Comparison of ENCODE assay signal across 9 cellular contexts in genomic region chr2:99881901-99882591, GRCh38.
DNase-seq lines count a peak whose midpoint lies in the region; TF ChIP-seq lines count a peak whose summit lies in the region.
"Had no signal": no experiment of that assay in that cellular context is flagged by ENCODE, and none has a peak within 500 bp of the region (broad histone marks: within the 10 kb centered on the region; RNA-seq: fewer than 3 reads in every experiment).

No MANE protein-coding gene starts in this region.

- no peaks in the 10 kb centered on the region for H3K36me3 Mint-ChIP-seq in activated CD4-positive, alpha-beta T cell treated with anti-CD3 and anti-CD28 coated beads, Interleukin-2, amount 10 ng/mL, durations not matched to agents 24 days and 14 days (ENCODE audit: low read depth)

- H3K79me2 ChIP-seq in trophoblast cell (ENCODE audit: control insufficient read depth, insufficient read depth, low read length, poor library complexity) = no peaks in the 10 kb centered on the region

- no peaks in the 10 kb centered on the region for H3K9me3 Mint-ChIP-seq in activated CD4-positive, alpha-beta T cell treated with anti-CD3 and anti-CD28 coated beads, Interleukin-2, amount 10 ng/mL, durations not matched to agents 24 days and 14 days

- H3K4me3 ChIP-seq in epithelial cell of proximal tubule (ENCODE audit: low read depth, low read length) = no peak overlapping the region
- no peak overlapping the region for H3K4me3 ChIP-seq in trophoblast cell (ENCODE audit: low read depth, low read length)
- H3K4me3 ChIP-seq: dorsolateral prefrontal cortex had no signal

- peak overlapping the region; percentile 15 for H3K4me2 ChIP-seq in trophoblast cell (ENCODE audit: low read length)

- no peak overlapping the region for H2BK12ac ChIP-seq in trophoblast cell (ENCODE audit: low read length)

- no peak overlapping the region for H3K27ac ChIP-seq in trophoblast cell (ENCODE audit: low read depth, low read length)

- H3K23ac ChIP-seq in trophoblast cell (ENCODE audit: low read length) = no peak overlapping the region

- no peak overlapping the region for H3K4me3 Mint-ChIP-seq in activated CD4-positive, alpha-beta T cell treated with anti-CD3 and anti-CD28 coated beads, Interleukin-2, amount 10 ng/mL, durations not matched to agents 24 days and 14 days

- no peaks in the 10 kb centered on the region for H3K27me3 ChIP-seq in trophoblast cell (ENCODE audit: insufficient read depth, low read length)
- H3K27me3 ChIP-seq: dorsolateral prefrontal cortex had no signal

- no peak overlapping the region for H3K18ac ChIP-seq in trophoblast cell (ENCODE audit: low read length)

- H3K36me3 ChIP-seq in trophoblast cell (ENCODE audit: control insufficient read depth in 1 of 2, insufficient read depth in 2 of 2, low read length in 2 of 2) = no peaks in the 10 kb centered on the region

- no peaks in the 10 kb centered on the region for H3K9me3 ChIP-seq in trophoblast cell (ENCODE audit: insufficient read depth, low read depth, low read length)

- H3K27ac Mint-ChIP-seq in activated CD4-positive, alpha-beta T cell treated with anti-CD3 and anti-CD28 coated beads, Interleukin-2, amount 10 ng/mL, durations not matched to agents 24 days and 14 days = no peak overlapping the region

- H2AK5ac ChIP-seq in trophoblast cell (ENCODE audit: low read length) = no peak overlapping the region

- H2BK120ac ChIP-seq in trophoblast cell (ENCODE audit: insufficient read depth, low read length, poor library complexity) = no peak overlapping the region

- H3K27me3 Mint-ChIP-seq in activated CD4-positive, alpha-beta T cell treated with anti-CD3 and anti-CD28 coated beads, Interleukin-2, amount 10 ng/mL, durations not matched to agents 24 days and 14 days = peaks cover 3% of the 10 kb centered on the region

- H3K4me1 ChIP-seq in trophoblast cell (ENCODE audit: control insufficient read depth in 1 of 2, insufficient read depth in 2 of 2, low read length in 2 of 2) = peaks cover 5 to 11% of the 10 kb centered on the region in 2 experiments

- no peak overlapping the region for H4K91ac ChIP-seq in trophoblast cell (ENCODE audit: low read depth, low read length)

- H3K14ac ChIP-seq in trophoblast cell (ENCODE audit: low read length) = no peak overlapping the region

- no peak for TF ChIP-seq CTCF in epithelial cell of proximal tubule (conservative IDR thresholded peaks at IDR 0.05; ENCODE audit: low read depth, low read length)

- peak; percentile 40 for DNase-seq in GM04503 (ENCODE audit: low read depth)
- DNase-seq in NCI-H446 (lab: John Stamatoyannopoulos, UW) = peak; percentile 40 to 70
- peak; percentile 76 for DNase-seq in epithelial cell of proximal tubule (ENCODE audit: low read depth)
- no peak for DNase-seq in trophoblast cell
- DNase-seq in D341Med (ENCODE audit: low spot score) = no peak
- DNase-seq in activated CD4-positive, alpha-beta T cell treated with anti-CD3 and anti-CD28 coated beads, Interleukin-2, amount 10 ng/mL, durations not matched to agents 24 days and 14 days = no peak
- no peak for DNase-seq in activated effector memory CD4-positive, alpha-beta T cell treated with Interleukin-2 at 50 U/mL for 16 hours
- DNase-seq in MV-4-11 (lab: John Stamatoyannopoulos, UW) = no peak

- H3K79me1 ChIP-seq in trophoblast cell (ENCODE audit: low read length) = no peaks in the 10 kb centered on the region

- H4K8ac ChIP-seq in trophoblast cell (ENCODE audit: low read depth, low read length) = no peak overlapping the region

- no CpG with 5 or more reads among the region's 5 CpGs for WGBS in trophoblast cell (ENCODE audit: extremely low coverage, insufficient coverage, insufficient read length)

- no peak overlapping the region for H3K9ac ChIP-seq in trophoblast cell (ENCODE audit: low read length)

- no peak overlapping the region for H2AFZ ChIP-seq in trophoblast cell (ENCODE audit: insufficient read depth, low read length, poor library complexity)

- H3K4ac ChIP-seq in trophoblast cell (ENCODE audit: low read depth, low read length) = no peak overlapping the region

- intact Hi-C loops in activated CD4-positive, alpha-beta T cell treated with anti-CD3 and anti-CD28 coated beads, Interleukin-2, amount 10 ng/mL, durations not matched to agents 24 days and 14 days (cut with micrococcal nuclease) = no loop called here

- H3K4me1 Mint-ChIP-seq in activated CD4-positive, alpha-beta T cell treated with anti-CD3 and anti-CD28 coated beads, Interleukin-2, amount 10 ng/mL, durations not matched to agents 24 days and 14 days = no peaks in the 10 kb centered on the region

- H4K12ac ChIP-seq in trophoblast cell (ENCODE audit: low read depth, low read length) = no peak overlapping the region

- no peak overlapping the region for H2BK5ac ChIP-seq in trophoblast cell (ENCODE audit: low read depth, low read length, poor library complexity)

Comparison
In these comparisons a context has a peak if more than half of its experiments do, and no peak if none do; other contexts are left out.
1. DNase-seq: peak in GM04503 (single experiment), NCI-H446 (2 of 2) and epithelial cell of proximal tubule (single experiment); none in trophoblast cell (0 of 2), D341Med (single experiment), activated CD4-positive, alpha-beta T cell treated with anti-CD3 and anti-CD28 coated beads, Interleukin-2, amount 10 ng/mL, durations not matched to agents 24 days and 14 days (single experiment), activated effector memory CD4-positive, alpha-beta T cell treated with Interleukin-2 at 50 U/mL for 16 hours (single experiment) and MV-4-11 (single experiment).